ENCODE assay signal across 33 cellular contexts in the genomic region with DNA sequence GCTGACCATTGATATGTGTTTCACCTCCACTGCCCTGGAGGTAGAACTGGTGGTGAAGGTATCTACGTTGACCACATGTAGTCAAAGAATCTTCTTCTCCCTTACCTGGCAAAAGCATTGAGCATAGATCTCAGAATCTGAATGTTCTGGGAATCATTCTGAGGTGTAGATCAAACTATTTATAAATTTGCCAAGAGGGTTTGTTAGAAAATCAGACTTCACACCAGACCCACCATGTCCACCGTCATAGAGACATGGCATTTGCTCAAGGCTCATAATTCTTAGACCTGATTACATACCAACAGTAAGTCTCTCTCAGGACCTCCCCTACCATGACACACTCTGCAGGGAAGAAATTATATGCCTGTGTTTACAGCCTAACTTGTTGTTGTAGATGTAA. TPM values are rescaled to one million over a fixed set of nuclear protein-coding genes. Genes with fewer than 3 reads are reported as not detected.
"Had no signal": no experiment of that assay in that cellular context is flagged by ENCODE, and none has a peak within 500 bp of the region (broad histone marks: within the 10 kb centered on the region; RNA-seq: fewer than 3 reads in every experiment).

A gene with protein sequence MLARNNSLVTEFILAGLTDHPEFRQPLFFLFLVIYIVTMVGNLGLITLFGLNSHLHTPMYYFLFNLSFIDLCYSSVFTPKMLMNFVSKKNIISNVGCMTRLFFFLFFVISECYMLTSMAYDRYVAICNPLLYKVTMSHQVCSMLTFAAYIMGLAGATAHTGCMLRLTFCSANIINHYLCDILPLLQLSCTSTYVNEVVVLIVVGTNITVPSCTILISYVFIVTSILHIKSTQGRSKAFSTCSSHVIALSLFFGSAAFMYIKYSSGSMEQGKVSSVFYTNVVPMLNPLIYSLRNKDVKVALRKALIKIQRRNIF (minus strand): TSS at position 101 of the 400 bp plus-strand sequence. CDS start 1,156 bp downstream, outside the sequence.

- H3K27me3 ChIP-seq: stomach, suprapubic skin, testis, thyroid gland, tibial artery, tibial nerve, transverse colon, upper lobe of left lung, upper lobe of right lung, uterus, vagina had no signal

- H3K9me3 Mint-ChIP-seq: stimulated activated memory B cell treated with anti-CD40 and anti-IgM and Interleukin-4, amounts not matched to agents 10 μg/mL and 1 μg/mL and 100 μg/mL, for 72 hours; stimulated activated naive B cell treated with anti-CD40 and anti-IgM and Interleukin-4, amounts not matched to agents 10 μg/mL and 1 μg/mL and 100 μg/mL, for 72 hours; stimulated activated naive CD8-positive, alpha-beta T cell treated with anti-CD3 and anti-CD28 coated beads, Interleukin-15, amount 100 ng/mL, for 72 hours; stimulated activated naive CD8-positive, alpha-beta T cell treated with anti-CD3 and anti-CD28 coated beads, Interleukin-15, Interleukin-2, amounts not matched to agents 100 ng/mL and 50 ng/mL, for 24 hours; type B pancreatic cell had no signal

- H3K4me1 ChIP-seq: stomach, suprapubic skin, testis, thyroid gland, tibial artery, tibial nerve, transverse colon, upper lobe of left lung, upper lobe of right lung, uterus, vagina had no signal

- H3K27ac ChIP-seq: stomach, suprapubic skin, testis, thoracic aorta, thyroid gland, tibial artery, tibial nerve, transverse colon, upper lobe of left lung, upper lobe of right lung, uterus, vagina had no signal

- H3K4me3 ChIP-seq: stomach, suprapubic skin, testis, thoracic aorta, thyroid gland, tibial artery, tibial nerve, transverse colon, upper lobe of left lung, upper lobe of right lung, uterus, vagina had no signal

- DNase-seq: stimulated activated CD4-positive, alpha-beta T cell treated with anti-CD3 and anti-CD28 coated beads, Interleukin-2, amount 100 ng/mL, for 48 hours; stimulated activated CD4-positive, alpha-beta T cell treated with anti-CD3 and anti-CD28 coated beads, Interleukin-4, amount 100 ng/mL, for 1 hour; stimulated activated CD4-positive, alpha-beta T cell treated with anti-CD3 and anti-CD28 coated beads, Interleukin-4, amount 100 ng/mL, for 24 hours; stimulated activated CD4-positive, alpha-beta T cell treated with anti-CD3 and anti-CD28 coated beads, Interleukin-4, amount 100 ng/mL, for 4 hours; stimulated activated CD8-positive, alpha-beta memory T cell treated with anti-CD3 and anti-CD28 coated beads, Interleukin-4, amount 100 ng/mL, for 48 hours; stimulated activated naive B cell treated with anti-CD40 and anti-IgM and Interleukin-4, amounts not matched to agents 10 μg/mL and 1 μg/mL and 100 μg/mL, for 72 hours; stimulated activated naive CD4-positive, alpha-beta T cell; stimulated activated naive CD4-positive, alpha-beta T cell treated with Interleukin-2 at 50 U/mL for 16 hours; stimulated activated naive CD8-positive, alpha-beta T cell treated with anti-CD3 and anti-CD28 coated beads, Interleukin-15, amount 100 ng/mL, for 72 hours; stimulated activated naive CD8-positive, alpha-beta T cell treated with anti-CD3 and anti-CD28 coated beads, Interleukin-15, Interleukin-2, amounts not matched to agents 100 U/mL and 50 U/mL, for 24 hours; stomach; substantia nigra; testis; thyroid gland; tibial artery; transverse colon; trophoblast cell; upper lobe of left lung; upper lobe of right lung; uterus had no signal

- H3K4me1 Mint-ChIP-seq: stimulated activated effector memory CD8-positive, alpha-beta T cell treated with anti-CD3 and anti-CD28 coated beads, Interleukin-12 subunit alpha, Interleukin-12 subunit beta, amount 100 ng/mL, for 72 hours; stimulated activated memory B cell treated with anti-CD40 and anti-IgM and Interleukin-4, amounts not matched to agents 10 μg/mL and 1 μg/mL and 100 μg/mL, for 72 hours; stimulated activated naive B cell treated with anti-CD40 and anti-IgM and Interleukin-4, amounts not matched to agents 10 μg/mL and 1 μg/mL and 100 μg/mL, for 72 hours; stimulated activated naive CD8-positive, alpha-beta T cell treated with anti-CD3 and anti-CD28 coated beads, Interleukin-15, amount 100 ng/mL, for 72 hours had no signal

- H3K36me3 ChIP-seq: stomach, suprapubic skin, thoracic aorta, thyroid gland, tibial artery, tibial nerve, transverse colon, upper lobe of left lung, upper lobe of right lung, uterus, vagina had no signal

- ATAC-seq: stimulated activated effector memory CD8-positive, alpha-beta T cell treated with anti-CD3 and anti-CD28 coated beads, Interleukin-12 subunit alpha, Interleukin-12 subunit beta, amount 100 ng/mL, for 72 hours; stimulated activated memory B cell treated with anti-CD40 and anti-IgM and Interleukin-4, amounts not matched to agents 10 μg/mL and 1 μg/mL and 100 μg/mL, for 72 hours; stimulated activated naive B cell treated with anti-CD40 and anti-IgM and Interleukin-4, amounts not matched to agents 10 μg/mL and 1 μg/mL and 100 μg/mL, for 72 hours; stimulated activated naive CD8-positive, alpha-beta T cell treated with anti-CD3 and anti-CD28 coated beads, Interleukin-15, amount 100 ng/mL, for 72 hours; stimulated activated naive CD8-positive, alpha-beta T cell treated with anti-CD3 and anti-CD28 coated beads, Interleukin-15, Interleukin-2, amounts not matched to agents 100 U/mL and 50 U/mL, for 24 hours; upper lobe of right lung had no signal

- H3K9me3 ChIP-seq: stomach, suprapubic skin, testis, thoracic aorta, thyroid gland, tibial artery, tibial nerve, transverse colon, upper lobe of left lung, upper lobe of right lung, uterus, vagina had no signal

- H3K27ac Mint-ChIP-seq: stimulated activated effector memory CD8-positive, alpha-beta T cell treated with anti-CD3 and anti-CD28 coated beads, Interleukin-12 subunit alpha, Interleukin-12 subunit beta, amount 100 ng/mL, for 72 hours; stimulated activated memory B cell treated with anti-CD40 and anti-IgM and Interleukin-4, amounts not matched to agents 10 μg/mL and 1 μg/mL and 100 μg/mL, for 72 hours; stimulated activated naive B cell treated with anti-CD40 and anti-IgM and Interleukin-4, amounts not matched to agents 10 μg/mL and 1 μg/mL and 100 μg/mL, for 72 hours; stimulated activated naive CD8-positive, alpha-beta T cell treated with anti-CD3 and anti-CD28 coated beads, Interleukin-15, amount 100 ng/mL, for 72 hours; stimulated activated naive CD8-positive, alpha-beta T cell treated with anti-CD3 and anti-CD28 coated beads, Interleukin-15, Interleukin-2, amounts not matched to agents 100 ng/mL and 50 ng/mL, for 24 hours; type B pancreatic cell had no signal

- H3K36me3 Mint-ChIP-seq: stimulated activated effector memory CD8-positive, alpha-beta T cell treated with anti-CD3 and anti-CD28 coated beads, Interleukin-12 subunit alpha, Interleukin-12 subunit beta, amount 100 ng/mL, for 72 hours; stimulated activated memory B cell treated with anti-CD40 and anti-IgM and Interleukin-4, amounts not matched to agents 10 μg/mL and 1 μg/mL and 100 μg/mL, for 72 hours; stimulated activated naive B cell treated with anti-CD40 and anti-IgM and Interleukin-4, amounts not matched to agents 10 μg/mL and 1 μg/mL and 100 μg/mL, for 72 hours; type B pancreatic cell had no signal

- FAIRE-seq: urothelium cell line had no signal

- H3K4me3 Mint-ChIP-seq: stimulated activated effector memory CD8-positive, alpha-beta T cell treated with anti-CD3 and anti-CD28 coated beads, Interleukin-12 subunit alpha, Interleukin-12 subunit beta, amount 100 ng/mL, for 72 hours; stimulated activated memory B cell treated with anti-CD40 and anti-IgM and Interleukin-4, amounts not matched to agents 10 μg/mL and 1 μg/mL and 100 μg/mL, for 72 hours; stimulated activated naive B cell treated with anti-CD40 and anti-IgM and Interleukin-4, amounts not matched to agents 10 μg/mL and 1 μg/mL and 100 μg/mL, for 72 hours; stimulated activated naive CD8-positive, alpha-beta T cell treated with anti-CD3 and anti-CD28 coated beads, Interleukin-15, amount 100 ng/mL, for 72 hours; stimulated activated naive CD8-positive, alpha-beta T cell treated with anti-CD3 and anti-CD28 coated beads, Interleukin-15, Interleukin-2, amounts not matched to agents 100 ng/mL and 50 ng/mL, for 24 hours; type B pancreatic cell had no signal

RNA-seq across cellular contexts. Expression of the gene that starts here (rescaled TPM):
- total RNA-seq: stomach, subcutaneous adipose tissue, suprapubic skin, temporal lobe, testis, thoracic aorta, thyroid gland, tibial nerve, transverse colon, upper lobe of left lung, upper lobe of right lung, ureter, urinary bladder, uterus, vagina had no signal
- polyA plus RNA-seq: stomach, urinary bladder had no signal
